In the genomic region with DNA sequence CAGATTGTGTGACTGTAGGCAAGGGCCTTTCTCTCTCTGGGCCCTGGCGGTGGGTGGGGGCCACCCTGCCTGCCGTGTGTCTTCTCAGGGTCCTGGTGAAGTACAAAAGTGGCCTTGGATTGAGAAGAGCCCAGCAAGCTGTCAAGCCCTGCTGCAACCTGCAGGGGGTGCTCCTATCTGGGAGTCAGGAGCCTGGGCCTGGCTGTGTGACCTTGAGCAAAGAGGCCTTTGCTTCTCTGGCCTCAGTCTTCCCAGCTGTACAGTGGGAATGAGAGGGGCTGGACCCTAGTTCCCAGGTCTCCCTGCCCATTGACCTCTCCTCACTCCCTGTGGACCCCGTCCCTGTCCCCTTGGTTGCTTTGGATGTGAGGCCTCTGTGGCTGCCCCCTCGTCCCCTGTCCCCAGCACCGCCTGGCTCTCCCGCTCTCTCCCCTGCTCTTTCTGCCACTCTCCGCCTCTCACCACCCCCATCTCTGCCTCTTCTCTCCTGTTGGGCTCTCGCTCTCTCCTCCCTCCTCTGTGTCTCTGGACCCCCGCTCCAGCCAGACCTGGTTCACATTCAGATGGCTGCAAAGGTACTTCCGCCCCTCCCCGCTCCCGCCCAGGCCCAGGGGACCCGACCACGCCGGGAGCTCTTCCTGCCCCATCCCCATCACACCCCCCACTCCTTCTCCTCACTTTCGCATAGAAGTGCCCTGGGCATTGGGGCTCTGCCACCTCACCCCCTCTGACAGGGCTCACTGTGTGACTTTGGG, we compare ENCODE assay signal across 9 cellular contexts. TPM values are rescaled to one million over a fixed set of nuclear protein-coding genes. Genes with fewer than 3 reads are reported as not detected.
DNase-seq lines count a peak whose midpoint lies in the region; ATAC-seq, FAIRE-seq and TF ChIP-seq lines count a peak whose summit lies in the region.
"Had no signal": no experiment of that assay in that cellular context is flagged by ENCODE, and none has a peak within 500 bp of the region (broad histone marks: within the 10 kb centered on the region; RNA-seq: fewer than 3 reads in every experiment).

No MANE protein-coding gene starts in this region.

- H3K23ac ChIP-seq in H9 (ENCODE audit: insufficient read length, low read depth, low read length): no peak overlapping the region

- H3K27me3 ChIP-seq in H9 (ENCODE audit: insufficient read depth, low read length) (no peaks in the 10 kb centered on the region), right lobe of liver (no peaks in the 10 kb centered on the region)

- H3K18ac ChIP-seq in H9 (ENCODE audit: insufficient read length, low read depth, low read length): no peak overlapping the region

- H4K91ac ChIP-seq in H9 (ENCODE audit: insufficient read length, low read depth, low read length): no peak overlapping the region

- H3K23me2 ChIP-seq in H9 (ENCODE audit: insufficient read length, low read depth, low read length, poor library complexity, severe bottlenecking): no peaks in the 10 kb centered on the region

- peaks cover 0 to 22% (median 14%) of the 10 kb centered on the region in 3 experiments; a peak in 4 of 7 replicates for H3K36me3 Mint-ChIP-seq in H9 (ENCODE audit: insufficient read depth in 1 of 3, low read depth in 3 of 3)
- no peaks in the 10 kb centered on the region for H3K36me3 Mint-ChIP-seq in activated CD4-positive, alpha-beta memory T cell treated with anti-CD3 and anti-CD28 coated beads, Interleukin-2, amount 10 ng/mL, durations not matched to agents 7 days and 5 days (ENCODE audit: low read depth)

- H3K9me3 Mint-ChIP-seq in H9: no peaks in the 10 kb centered on the region
- no peaks in the 10 kb centered on the region for H3K9me3 Mint-ChIP-seq in activated CD4-positive, alpha-beta memory T cell treated with anti-CD3 and anti-CD28 coated beads, Interleukin-2, amount 10 ng/mL, durations not matched to agents 7 days and 5 days

- H2BK120ac ChIP-seq in H9 (ENCODE audit: low read depth, low read length, poor library complexity, severe bottlenecking): no peak overlapping the region

- no peak overlapping the region for H2BK15ac ChIP-seq in H9 (ENCODE audit: low read depth, low read length)

- H3K4me1 ChIP-seq in H9 (ENCODE audit: insufficient read depth, low read length): no peaks in the 10 kb centered on the region; the same call in 1 of the 2 replicates
- H3K4me1 ChIP-seq in right lobe of liver: peaks cover 0 to 12% (median 0%) of the 10 kb centered on the region in 4 donors

- TF ChIP-seq CTCF in D721Med (IDR thresholded peaks at IDR 0.05; ENCODE audit: insufficient read depth, missing control alignments) (peak; percentile 19), H9 (conservative IDR thresholded peaks at IDR 0.05) (peak; percentile 70), right lobe of liver (IDR thresholded peaks at IDR 0.05) (peak; percentile 10 to 37 (median 19))

- ATAC-seq in right lobe of liver (peak in 2 of 4 donors; percentile 13 to 17), GM18858 (IDR thresholded peaks at IDR 0.05; ENCODE audit: unreplicated experiment) (no peak), HG02840 (IDR thresholded peaks at IDR 0.05; ENCODE audit: low FRiP score, unreplicated experiment) (no peak)

- TF ChIP-seq POLR2A in right lobe of liver (IDR thresholded peaks at IDR 0.05): no peak

- no peak overlapping the region for H2AFZ ChIP-seq in H9 (ENCODE audit: low read length)

- no peak overlapping the region for H3K4me3 Mint-ChIP-seq in H9
- H3K4me3 Mint-ChIP-seq in activated CD4-positive, alpha-beta memory T cell treated with anti-CD3 and anti-CD28 coated beads, Interleukin-2, amount 10 ng/mL, durations not matched to agents 7 days and 5 days: no peak overlapping the region

- no peak overlapping the region for H3K4ac ChIP-seq in H9 (ENCODE audit: low read depth, low read length)

- no peaks in the 10 kb centered on the region for H3K36me3 ChIP-seq in right lobe of liver

- CTCF ChIA-PET in activated CD4-positive, alpha-beta memory T cell treated with anti-CD3 and anti-CD28 coated beads, Interleukin-2, amount 10 ng/mL, durations not matched to agents 7 days and 5 days (lab: Charles Lee): interaction anchor here (0.6 to 1.0 kb wide), 2 partner anchors 104 to 142 kb away, joined by 4 read pairs; no protein-coding TSS in a partner anchor

- FAIRE-seq in D721Med (lab: Jason Lieb, UNC): no peak
- FAIRE-seq: endometrium, urothelium cell line had no signal

- H3K9ac ChIP-seq in H9 (ENCODE audit: extremely low read depth, insufficient read length, low read length): no peak overlapping the region

- WGBS in H9 (ENCODE audit: extremely low coverage, insufficient read length, low lambda C conversion rate): no CpG with 5 or more reads among the region's 16 CpGs
- WGBS in right lobe of liver (ENCODE audit: insufficient coverage, low coverage, low lambda C conversion rate, missing lambda C conversion rate): 100% methylated on average over 3 of the region's 16 CpGs

- H3K4me2 ChIP-seq in H9 (ENCODE audit: insufficient read depth, insufficient read length, low read length): no peak overlapping the region

- H3T11ph ChIP-seq in H9 (ENCODE audit: low read length): no peak overlapping the region

- no peak overlapping the region for H3K14ac ChIP-seq in H9 (ENCODE audit: insufficient read depth, low read length)

- H3K56ac ChIP-seq in H9 (ENCODE audit: insufficient read length, low read depth, low read length): no peak overlapping the region

- no peak overlapping the region for H3K4me3 ChIP-seq in right lobe of liver

- no peak overlapping the region for H2AK5ac ChIP-seq in H9 (ENCODE audit: insufficient read length, low read length)

- no peak for DNase-seq in D721Med (ENCODE audit: insufficient read length, low spot score)
- DNase-seq in H9: no peak
- DNase-seq in activated CD4-positive, alpha-beta memory T cell treated with anti-CD3 and anti-CD28 coated beads, Interleukin-2, amount 10 ng/mL, durations not matched to agents 7 days and 5 days: peak; percentile 40
- DNase-seq in right lobe of liver: peak; percentile 15 to 49 (median 47)
- DNase-seq in cortex of kidney (lab: John Stamatoyannopoulos, UW): no peak

- H3K9me3 ChIP-seq in H9 (ENCODE audit: control insufficient read depth, low read depth, low read length) (no peaks in the 10 kb centered on the region), right lobe of liver (no peaks in the 10 kb centered on the region)

- H3K27ac Mint-ChIP-seq in H9: no peak overlapping the region
- H3K27ac Mint-ChIP-seq in activated CD4-positive, alpha-beta memory T cell treated with anti-CD3 and anti-CD28 coated beads, Interleukin-2, amount 10 ng/mL, durations not matched to agents 7 days and 5 days: no peak overlapping the region

- H2BK5ac ChIP-seq in H9 (ENCODE audit: insufficient read length, low read length): no peak overlapping the region

- H4K20me1 ChIP-seq in H9 (ENCODE audit: control insufficient read depth, insufficient read depth, insufficient read length): no peaks in the 10 kb centered on the region

- no peak overlapping the region for H3K27ac ChIP-seq in H9 (ENCODE audit: insufficient read length, low read depth, low read length)
- no peak overlapping the region for H3K27ac ChIP-seq in right lobe of liver

- no peak overlapping the region for H2BK20ac ChIP-seq in H9 (ENCODE audit: low read depth, low read length, poor library complexity, severe bottlenecking)

- no peaks in the 10 kb centered on the region for H3K79me1 ChIP-seq in H9 (ENCODE audit: insufficient read depth, low read depth, low read length, poor library complexity, severe bottlenecking)

- POLR2A ChIA-PET in activated CD4-positive, alpha-beta memory T cell treated with anti-CD3 and anti-CD28 coated beads, Interleukin-2, amount 10 ng/mL, durations not matched to agents 7 days and 5 days (lab: Charles Lee): no interaction called here

- peaks cover 20 to 35% of the 10 kb centered on the region in 2 experiments for H3K4me1 Mint-ChIP-seq in H9
- no peaks in the 10 kb centered on the region for H3K4me1 Mint-ChIP-seq in activated CD4-positive, alpha-beta memory T cell treated with anti-CD3 and anti-CD28 coated beads, Interleukin-2, amount 10 ng/mL, durations not matched to agents 7 days and 5 days

- H4K5ac ChIP-seq in H9 (ENCODE audit: insufficient read length, low read depth, low read length): no peak overlapping the region

- H3K27me3 Mint-ChIP-seq in H9 (ENCODE audit: low read depth): no peaks in the 10 kb centered on the region; the same call in 1 of the 2 replicates
- H3K27me3 Mint-ChIP-seq in activated CD4-positive, alpha-beta memory T cell treated with anti-CD3 and anti-CD28 coated beads, Interleukin-2, amount 10 ng/mL, durations not matched to agents 7 days and 5 days: no peaks in the 10 kb centered on the region

- H3K79me2 ChIP-seq in H9 (ENCODE audit: insufficient read depth, low read length): no peaks in the 10 kb centered on the region

- intact Hi-C loops in right lobe of liver (cut with DNase I): loop anchor here (5.0 to 10.0 kb wide), 2 partner anchors 132 to 135 kb away; a partner anchor contains a TSS

- H2BK12ac ChIP-seq in H9 (ENCODE audit: insufficient read length, low read depth, low read length): no peak overlapping the region

- H4K8ac ChIP-seq in H9 (replicated peaks; ENCODE audit: insufficient read length, low read depth, low read length): no peak overlapping the region

RNA-seq across cellular contexts. Expression of a gene that starts 46.7 kb away (rescaled TPM):
- total RNA-seq in H9 (2021): 37.5 and 44.5 TPM in 2 replicates
- 1 to 10 TPM; 2.6 to 2.7 TPM for total RNA-seq in activated CD4-positive, alpha-beta memory T cell treated with anti-CD3 and anti-CD28 coated beads, Interleukin-2, amount 10 ng/mL, durations not matched to agents 7 days and 5 days
- 10 to 100 TPM in 4 of 6 experiments, 1 to 10 TPM in 2; 3.1 to 17.3 (median 11.2) TPM for total RNA-seq in right lobe of liver

Comparison
In these comparisons a context has a peak if more than half of its experiments do, and no peak if none do; other contexts are left out.
1. DNase-seq: peak in activated CD4-positive, alpha-beta memory T cell treated with anti-CD3 and anti-CD28 coated beads, Interleukin-2, amount 10 ng/mL, durations not matched to agents 7 days and 5 days (single experiment) and right lobe of liver (3 of 3); none in D721Med (single experiment), H9 (single experiment) and cortex of kidney (single experiment).
2. CTCF ChIP-seq: peak in every context shown above with its lines; median percentile 70 in H9; 19 in D721Med; 19 in right lobe of liver.